4 cellular contexts compared by ENCODE assay signal in genomic region chrX:135854438-135854837, GRCh38. TPM values are rescaled to one million over a fixed set of nuclear protein-coding genes. Genes with fewer than 3 reads are reported as not detected.
"Had no signal": no experiment of that assay in that cellular context is flagged by ENCODE, and none has a peak within 500 bp of the region (broad histone marks: within the 10 kb centered on the region; RNA-seq: fewer than 3 reads in every experiment).

Gene CT45A8 (minus strand): TSS chrX:135854538. CDS start chrX:135850783, 3,755 bp downstream.

RNA-seq across cellular contexts. Expression of gene CT45A8, which starts in this region (rescaled TPM):
- total RNA-seq: LHCN-M2, M059J, MCF 10A, NCI-H460 had no signal
